28 cellular contexts compared by ENCODE assay signal in genomic region chr14:104638190-104638589, GRCh38. TPM values are rescaled to one million over a fixed set of nuclear protein-coding genes. Genes with fewer than 3 reads are reported as not detected.
A peak's percentile ranks its signal among the peaks of the same experiment; 100 is the strongest.
DNase-seq lines count a peak whose midpoint lies in the region; ATAC-seq and TF ChIP-seq lines count a peak whose summit lies in the region.
"Had no signal": no experiment of that assay in that cellular context is flagged by ENCODE, and none has a peak within 500 bp of the region (broad histone marks: within the 10 kb centered on the region; RNA-seq: fewer than 3 reads in every experiment).

No MANE protein-coding gene starts in this region.

- H3K27ac ChIP-seq in 22Rv1, result peak overlapping the region; percentile 29; the same call in 1 of the 2 replicates
- H3K27ac ChIP-seq in liver (ENCODE audit: low read depth in 1 of 2, low read length in 2 of 2), result no peak overlapping the region
- no peak overlapping the region for H3K27ac ChIP-seq in tibial artery
- H3K27ac ChIP-seq: A549, RWPE1 had no signal

- no peak overlapping the region for H3K4me3 ChIP-seq in liver (ENCODE audit: low read depth in 1 of 3, low read length in 3 of 3)
- no peak overlapping the region for H3K4me3 ChIP-seq in tibial artery
- H3K4me3 ChIP-seq: A549, GM12878 had no signal

- H3K27me3 Mint-ChIP-seq in progenitor cell of endocrine pancreas, result peaks cover 18% of the 10 kb centered on the region

- H3K9me3 ChIP-seq in liver (ENCODE audit: control insufficient read depth in 4 of 4, low read length in 3 of 4) (no peaks in the 10 kb centered on the region), tibial artery (no peaks in the 10 kb centered on the region)
- H3K9me3 ChIP-seq: A549, Caco-2 had no signal

- H3K27ac Mint-ChIP-seq in progenitor cell of endocrine pancreas, result peak overlapping the region; percentile 49
- H3K27ac Mint-ChIP-seq: CD8-positive, alpha-beta T cell had no signal

- H3K4me3 Mint-ChIP-seq in progenitor cell of endocrine pancreas (ENCODE audit: low read depth), result no peak overlapping the region
- H3K4me3 Mint-ChIP-seq: CD8-positive, alpha-beta T cell had no signal

- intact Hi-C loops in tibial artery (cut with DNase I; ENCODE audit: low total_unique reads), result loop anchor here (5.0 kb wide), 1 partner anchor 501 kb away; the partner anchor contains the start of gene KIF26A

- DNase-seq in NCI-H146 (lab: John Stamatoyannopoulos, UW) (peak; percentile 53), progenitor cell of endocrine pancreas (ENCODE audit: low spot score, unreplicated experiment) (no peak), AML-193 (lab: John Stamatoyannopoulos, UW) (no peak), tibial artery (no peak)
- DNase-seq: C1 segment of cervical spinal cord; Caco-2; CD8-positive, alpha-beta T cell; KBM-7; MV-4-11; NCI-H1694 treated with DMSO at 0.1 percent for 48 hours; NCI-H2081; NCI-H2227 treated with DMSO at 0.1 percent for 48 hours; NCI-H526 treated with DMSO at 0.1 percent for 48 hours; SHP77; SW 1271 had no signal

- H3K9ac ChIP-seq in liver (ENCODE audit: low read depth in 1 of 2, low read length in 2 of 2), result no peak overlapping the region

- no peaks in the 10 kb centered on the region for H3K36me3 ChIP-seq in liver (ENCODE audit: control insufficient read depth in 4 of 4, insufficient read depth in 3 of 4, low read depth in 1 of 4, low read length in 3 of 4)
- no peaks in the 10 kb centered on the region for H3K36me3 ChIP-seq in tibial artery

- peaks cover 13% of the 10 kb centered on the region for H3K9me3 Mint-ChIP-seq in progenitor cell of endocrine pancreas (ENCODE audit: low read depth)
- H3K9me3 Mint-ChIP-seq: CD8-positive, alpha-beta T cell had no signal

- peaks cover 0 to 12% (median 3%) of the 10 kb centered on the region in 4 donors for H3K4me1 ChIP-seq in liver (ENCODE audit: control insufficient read depth in 4 of 4, insufficient read depth in 4 of 4, low read length in 3 of 4)
- H3K4me1 ChIP-seq in tibial artery, result peaks cover 0 to 5% (median 2%) of the 10 kb centered on the region in 4 donors

- TF ChIP-seq RAD21 in liver (IDR thresholded peaks at IDR 0.05), result no peak

- peaks cover 12% of the 10 kb centered on the region for H3K4me1 Mint-ChIP-seq in progenitor cell of endocrine pancreas (ENCODE audit: low read depth)

- no peak for ATAC-seq in GM21576 (IDR thresholded peaks at IDR 0.05; ENCODE audit: unreplicated experiment)
- ATAC-seq: A549; CD8-positive, alpha-beta T cell; GM12878; Panc1 had no signal

- no peaks in the 10 kb centered on the region for H3K36me3 Mint-ChIP-seq in progenitor cell of endocrine pancreas (ENCODE audit: insufficient read depth)
- H3K36me3 Mint-ChIP-seq: CD8-positive, alpha-beta T cell had no signal

- H3K27me3 ChIP-seq in liver (ENCODE audit: control insufficient read depth in 4 of 4, insufficient read depth in 4 of 4, low read length in 3 of 4) (no peaks in the 10 kb centered on the region), tibial artery (peaks cover 0 to 82% of the 10 kb centered on the region in 2 donors)

- TF ChIP-seq CTCF in 22Rv1 (IDR thresholded peaks at IDR 0.05) (no peak), liver (IDR thresholded peaks at IDR 0.05; ENCODE audit: low read depth, low read length, missing input control) (no peak), progenitor cell of endocrine pancreas (IDR thresholded peaks at IDR 0.05; ENCODE audit: unreplicated experiment) (no peak), tibial artery (IDR thresholded peaks at IDR 0.05) (no peak)

- WGBS in liver, result 22% methylated on average over 12 of the region's 12 CpGs

TF ChIP-seq in liver, 16 proteins besides CTCF, POLR2A, EP300 and RAD21:
- peak; percentile 25 for TF ChIP-seq YY1 (IDR thresholded peaks at IDR 0.05)
- TF ChIP-seq REST (IDR thresholded peaks at IDR 0.05), result no peak

RNA-seq across cellular contexts. Expression of gene TMEM179, which starts 33.6 kb away (rescaled TPM):
- total RNA-seq in liver (under 1 TPM in 1 of 2 donors, not detected in 1; 0.37 TPM), progenitor cell of endocrine pancreas (8.1 and 9.2 TPM in 2 replicates)
- under 1 TPM in 1 of 2 donors, not detected in 1; 0.12 TPM for polyA plus RNA-seq in liver
- total RNA-seq: Caco-2; CD8-positive, alpha-beta T cell; GM12878; LHCN-M2; MCF 10A; OCI-LY7 had no signal
- polyA plus RNA-seq: GM12878 had no signal

RNA-seq across cellular contexts. Expression of gene INF2, which starts 51.2 kb away (rescaled TPM):
- 10 to 100 TPM; 13.1 to 35.8 TPM for total RNA-seq in liver
- polyA plus RNA-seq in liver, result 10 to 100 TPM; 15.1 to 51.6 TPM
- total RNA-seq in progenitor cell of endocrine pancreas, result 69.2 and 75.3 TPM in 2 replicates

RNA-seq across cellular contexts. Expression of gene C14orf180, which starts 58.6 kb away (rescaled TPM):
- 1 to 10 TPM in 1 of 2 donors, under 1 TPM in 1; 0.09 to 2.8 TPM for total RNA-seq in liver
- 1 to 10 TPM; 3.0 to 4.0 TPM for polyA plus RNA-seq in liver
- total RNA-seq in progenitor cell of endocrine pancreas, result not detected in 2 replicates
- total RNA-seq: Caco-2; CD8-positive, alpha-beta T cell; GM12878; HT1080; LHCN-M2; MCF 10A; NCI-H460; OCI-LY7; SK-MEL-5 had no signal
- polyA plus RNA-seq: A549, GM12878 had no signal
